ENCODE assay signal across 10 cellular contexts in the genomic region with DNA sequence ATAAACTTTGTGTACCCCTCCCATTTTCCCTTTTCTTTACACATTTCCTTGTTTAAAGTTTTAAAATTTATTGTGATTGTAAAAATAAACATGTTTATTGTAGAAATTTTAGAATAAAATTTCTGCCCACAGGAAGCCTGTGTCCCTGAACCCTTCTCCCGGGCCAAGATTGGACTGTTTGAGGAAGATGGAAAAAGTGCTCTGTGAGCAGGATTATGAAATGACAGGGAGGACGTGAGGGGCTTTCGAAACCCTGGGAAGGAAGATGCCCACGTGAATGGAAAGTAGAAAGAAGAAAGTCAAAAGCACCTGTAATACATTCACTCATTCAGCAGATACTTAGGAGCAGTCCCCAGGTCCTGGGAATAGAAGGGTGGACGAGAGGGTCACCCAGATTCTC. TPM values are rescaled to one million over a fixed set of nuclear protein-coding genes. Genes with fewer than 3 reads are reported as not detected.
"Had no signal": no experiment of that assay in that cellular context is flagged by ENCODE, and none has a peak within 500 bp of the region (broad histone marks: within the 10 kb centered on the region; RNA-seq: fewer than 3 reads in every experiment).

No MANE protein-coding gene starts in this region.

- H3K27me3 ChIP-seq: brain microvascular endothelial cell had no signal

- H3K36me3 ChIP-seq: brain microvascular endothelial cell had no signal

- H3K27me3 Mint-ChIP-seq: activated naive CD4-positive, alpha-beta T cell treated with anti-CD3 and anti-CD28 coated beads, Interleukin-2, amount 50 U/mL, for 24 hours had no signal

- H3K9me3 Mint-ChIP-seq: activated naive CD4-positive, alpha-beta T cell treated with anti-CD3 and anti-CD28 coated beads, Interleukin-2, amount 50 U/mL, for 24 hours; stimulated activated naive B cell treated with anti-CD40 and anti-IgM and Interleukin-4, amounts not matched to agents 10 μg/mL and 1 μg/mL and 100 μg/mL, for 72 hours; T-cell had no signal

- H3K27ac Mint-ChIP-seq: activated naive CD4-positive, alpha-beta T cell treated with anti-CD3 and anti-CD28 coated beads, Interleukin-2, amount 50 U/mL, for 24 hours; naive B cell; stimulated activated naive B cell treated with anti-CD40 and anti-IgM and Interleukin-4, amounts not matched to agents 10 μg/mL and 1 μg/mL and 100 μg/mL, for 72 hours; T-cell had no signal

- H3K27ac ChIP-seq: brain microvascular endothelial cell, VCaP had no signal

- H3K36me3 Mint-ChIP-seq: activated naive CD4-positive, alpha-beta T cell treated with anti-CD3 and anti-CD28 coated beads, Interleukin-2, amount 50 U/mL, for 24 hours; naive B cell; stimulated activated naive B cell treated with anti-CD40 and anti-IgM and Interleukin-4, amounts not matched to agents 10 μg/mL and 1 μg/mL and 100 μg/mL, for 72 hours; T-cell had no signal

- H3K4me3 Mint-ChIP-seq: activated naive CD4-positive, alpha-beta T cell treated with anti-CD3 and anti-CD28 coated beads, Interleukin-2, amount 50 U/mL, for 24 hours; naive B cell; stimulated activated naive B cell treated with anti-CD40 and anti-IgM and Interleukin-4, amounts not matched to agents 10 μg/mL and 1 μg/mL and 100 μg/mL, for 72 hours; T-cell had no signal

- H3K4me1 Mint-ChIP-seq: activated naive CD4-positive, alpha-beta T cell treated with anti-CD3 and anti-CD28 coated beads, Interleukin-2, amount 50 U/mL, for 24 hours had no signal

RNA-seq across cellular contexts. Expression of a gene that starts 34.2 kb away (rescaled TPM):
- total RNA-seq: chondrocyte, dermis microvascular lymphatic vessel endothelial cell, fibroblast of villous mesenchyme, urinary bladder had no signal
